Comparison of ENCODE assay signal across 9 cellular contexts in the genomic region with DNA sequence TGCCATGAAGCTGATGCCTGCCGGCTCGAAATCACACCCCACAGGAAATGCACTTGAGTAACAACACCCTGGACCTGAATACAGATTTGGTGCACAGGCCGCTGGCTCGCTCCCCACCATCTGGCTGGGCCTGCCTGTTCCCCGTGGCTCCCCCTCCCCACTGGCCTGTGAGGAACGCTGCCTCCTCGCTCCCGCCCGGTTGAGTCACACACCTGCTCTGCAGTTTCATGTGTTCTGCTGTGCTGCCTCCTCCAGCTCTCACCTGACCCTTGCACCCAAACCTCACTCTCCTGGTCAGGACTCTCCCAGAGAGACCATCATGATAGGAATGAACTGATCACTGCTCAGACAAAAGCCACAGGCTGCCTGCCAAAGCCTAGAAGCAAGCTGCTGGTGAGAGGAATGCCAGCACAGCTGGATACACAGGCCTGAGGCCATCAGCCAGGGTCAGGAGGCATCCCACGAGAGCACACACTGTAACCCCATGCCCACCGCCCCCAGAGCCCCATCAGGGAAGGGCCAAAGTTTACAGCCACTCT. TPM values are rescaled to one million over a fixed set of nuclear protein-coding genes. Genes with fewer than 3 reads are reported as not detected.
A peak's percentile ranks its signal among the peaks of the same experiment; 100 is the strongest.
DNase-seq lines count a peak whose midpoint lies in the region; ATAC-seq and TF ChIP-seq lines count a peak whose summit lies in the region.
"Had no signal": no experiment of that assay in that cellular context is flagged by ENCODE, and none has a peak within 500 bp of the region (broad histone marks: within the 10 kb centered on the region; RNA-seq: fewer than 3 reads in every experiment).

No MANE protein-coding gene starts in this region.

- no peak for TF ChIP-seq POLR2A in esophagus muscularis mucosa (IDR thresholded peaks at IDR 0.05; ENCODE audit: low read depth)

- TF ChIP-seq EP300 in esophagus muscularis mucosa (IDR thresholded peaks at IDR 0.05), result no peak

- BruUV-seq in Calu3 (replicated peaks; lab: Mats Ljungman, UMichigan), result no TSS peak

- H3K36me3 Mint-ChIP-seq in Calu3 (ENCODE audit: insufficient read depth, unreplicated experiment), result peaks cover 21% of the 10 kb centered on the region
- H3K36me3 Mint-ChIP-seq in osteocyte (ENCODE audit: unreplicated experiment), result no peaks in the 10 kb centered on the region

- H3K4me3 ChIP-seq in NT2/D1 (ENCODE audit: insufficient read length, low read depth) (no peak overlapping the region), foreskin fibroblast (ENCODE audit: low read depth in 1 of 2, low read length in 2 of 2) (no peak overlapping the region), esophagus muscularis mucosa (no peak overlapping the region)

- CTCF ChIA-PET in Calu3 (lab: Charles Lee), result no interaction called here

- no peaks in the 10 kb centered on the region for H3K27me3 ChIP-seq in NT2/D1 (ENCODE audit: insufficient read depth, insufficient read length)
- H3K27me3 ChIP-seq in esophagus muscularis mucosa, result no peaks in the 10 kb centered on the region

- no peak overlapping the region for H3K27ac Mint-ChIP-seq in Calu3 (ENCODE audit: unreplicated experiment)
- peak overlapping the region; percentile 92 for H3K27ac Mint-ChIP-seq in osteocyte (ENCODE audit: unreplicated experiment)

- peak; percentile 41 for DNase-seq in Calu3
- no peak for DNase-seq in NT2/D1 (ENCODE audit: low read depth, low spot score)
- peak; percentile 67 to 87 for DNase-seq in foreskin fibroblast
- DNase-seq in osteocyte (ENCODE audit: extremely low spot score, unreplicated experiment), result no peak
- DNase-seq in esophagus muscularis mucosa (ENCODE audit: extremely low spot score), result no peak
- DNase-seq in G401 (ENCODE audit: low spot score), result no peak
- DNase-seq: NCI-H82 had no signal

- in situ Hi-C loops in G401 (cut with HindIII; ENCODE audit: low sequenced_read_pairs), result no loop called here

- peak overlapping the region; percentile 42 for H3K9ac ChIP-seq in NT2/D1 (ENCODE audit: insufficient read length, low read depth)

- H3K27me3 Mint-ChIP-seq in Calu3 (ENCODE audit: unreplicated experiment) (no peaks in the 10 kb centered on the region), osteocyte (ENCODE audit: unreplicated experiment) (no peaks in the 10 kb centered on the region)

- H3K36me3 ChIP-seq in NT2/D1 (ENCODE audit: insufficient read depth, insufficient read length, low read length) (peaks cover 4% of the 10 kb centered on the region), esophagus muscularis mucosa (peaks cover 0 to 21% (median 4%) of the 10 kb centered on the region in 4 donors)

- peaks cover 24% of the 10 kb centered on the region for H3K4me1 Mint-ChIP-seq in Calu3 (ENCODE audit: low read depth, unreplicated experiment)
- peaks cover 53% of the 10 kb centered on the region for H3K4me1 Mint-ChIP-seq in osteocyte (ENCODE audit: unreplicated experiment)

- H3K4me1 ChIP-seq in NT2/D1 (ENCODE audit: insufficient read depth, insufficient read length) (peaks cover 15% of the 10 kb centered on the region), esophagus muscularis mucosa (peaks cover 13 to 61% (median 50%) of the 10 kb centered on the region in 4 donors)

- no peak for ATAC-seq in HG02678 (IDR thresholded peaks at IDR 0.05; ENCODE audit: unreplicated experiment)
- ATAC-seq in GM21576 (IDR thresholded peaks at IDR 0.05; ENCODE audit: unreplicated experiment), result no peak

- H3K9me3 Mint-ChIP-seq in Calu3 (ENCODE audit: low read depth, unreplicated experiment) (no peaks in the 10 kb centered on the region), osteocyte (ENCODE audit: unreplicated experiment) (no peaks in the 10 kb centered on the region)

- 40% methylated on average over 11 of the region's 11 CpGs for WGBS in esophagus muscularis mucosa

- TF ChIP-seq CTCF in Calu3 (IDR thresholded peaks at IDR 0.05; ENCODE audit: unreplicated experiment), result no peak
- TF ChIP-seq CTCF in foreskin fibroblast (IDR thresholded peaks at IDR 0.05; ENCODE audit: low read depth, low read length), result no peak
- no peak for TF ChIP-seq CTCF in osteocyte (IDR thresholded peaks at IDR 0.05)
- TF ChIP-seq CTCF in esophagus muscularis mucosa (IDR thresholded peaks at IDR 0.05), result no peak

- peaks cover 27% of the 10 kb centered on the region; the same call in 1 of the 2 replicates for H3K9me3 ChIP-seq in NT2/D1 (ENCODE audit: insufficient read depth, low read length)
- H3K9me3 ChIP-seq in esophagus muscularis mucosa, result no peaks in the 10 kb centered on the region

- no peak overlapping the region for H3K27ac ChIP-seq in esophagus muscularis mucosa (replicated peaks in 1 of 4)

- intact Hi-C loops in Calu3 (cut with micrococcal nuclease; ENCODE audit: unreplicated experiment) (no loop called here), esophagus muscularis mucosa (cut with DNase I) (no loop called here)

- H3K4me3 Mint-ChIP-seq in Calu3 (ENCODE audit: low read depth, unreplicated experiment), result peak overlapping the region; percentile 4
- H3K4me3 Mint-ChIP-seq in osteocyte (ENCODE audit: unreplicated experiment), result peak overlapping the region; percentile 60

RNA-seq across cellular contexts. Expression of a gene that starts 3.8 kb away (rescaled TPM):
- total RNA-seq in Calu3 (2022) (72.3 and 73.3 TPM in 2 replicates), osteocyte (50.1 and 52.3 TPM in 2 replicates), esophagus muscularis mucosa (100 to 1,000 TPM; 207 to 324 (median 290) TPM)
- 207 and 294 TPM in 2 replicates for total RNA-seq in G401 (2014; rRNA removed; shearing (Covaris generic))

RNA-seq across cellular contexts. Expression of a gene that starts 25.2 kb away (rescaled TPM):
- total RNA-seq in Calu3 (2022) (8.6 and 10.0 TPM in 2 replicates), osteocyte (3.7 and 4.5 TPM in 2 replicates), esophagus muscularis mucosa (1 to 10 TPM; 4.3 to 7.9 (median 5.7) TPM)
- 18.3 and 19.5 TPM in 2 replicates for total RNA-seq in G401 (2014; rRNA removed; shearing (Covaris generic))

RNA-seq across cellular contexts. Expression of a gene that starts 46.4 kb away (rescaled TPM):
- total RNA-seq in Calu3 (2022) (118 and 120 TPM in 2 replicates), osteocyte (157 and 160 TPM in 2 replicates), esophagus muscularis mucosa (100 to 1,000 TPM; 162 to 267 (median 187) TPM)
- 220 and 224 TPM in 2 replicates for total RNA-seq in G401 (2014; rRNA removed; shearing (Covaris generic))

RNA-seq across cellular contexts. Expression of a gene that starts 51.7 kb away (rescaled TPM):
- total RNA-seq in Calu3 (2022) (11.8 and 13.9 TPM in 2 replicates), osteocyte (2.7 and 3.1 TPM in 2 replicates), esophagus muscularis mucosa (1 to 10 TPM; 2.5 to 6.4 (median 4.9) TPM)
- total RNA-seq in G401 (2014; rRNA removed; shearing (Covaris generic)), result 14.3 and 25.3 TPM in 2 replicates

RNA-seq across cellular contexts. Expression of a gene that starts 59.8 kb away (rescaled TPM):
- total RNA-seq in Calu3 (2022) (208 and 220 TPM in 2 replicates), osteocyte (124 and 130 TPM in 2 replicates), esophagus muscularis mucosa (100 to 1,000 TPM in 1 of 4 donors, 10 to 100 TPM in 3; 51.5 to 129 (median 66.7) TPM)
- total RNA-seq in G401 (2014; rRNA removed; shearing (Covaris generic)), result 30.3 and 31.3 TPM in 2 replicates

Comparison
In these comparisons a context has a peak if more than half of its experiments do, and no peak if none do; other contexts are left out.
1. DNase-seq: peak in Calu3 (single experiment) and foreskin fibroblast (2 of 2); none in NT2/D1 (single experiment), osteocyte (single experiment), esophagus muscularis mucosa (single experiment) and G401 (single experiment).